Comparison of ENCODE assay signal across 12 cellular contexts in the genomic region with DNA sequence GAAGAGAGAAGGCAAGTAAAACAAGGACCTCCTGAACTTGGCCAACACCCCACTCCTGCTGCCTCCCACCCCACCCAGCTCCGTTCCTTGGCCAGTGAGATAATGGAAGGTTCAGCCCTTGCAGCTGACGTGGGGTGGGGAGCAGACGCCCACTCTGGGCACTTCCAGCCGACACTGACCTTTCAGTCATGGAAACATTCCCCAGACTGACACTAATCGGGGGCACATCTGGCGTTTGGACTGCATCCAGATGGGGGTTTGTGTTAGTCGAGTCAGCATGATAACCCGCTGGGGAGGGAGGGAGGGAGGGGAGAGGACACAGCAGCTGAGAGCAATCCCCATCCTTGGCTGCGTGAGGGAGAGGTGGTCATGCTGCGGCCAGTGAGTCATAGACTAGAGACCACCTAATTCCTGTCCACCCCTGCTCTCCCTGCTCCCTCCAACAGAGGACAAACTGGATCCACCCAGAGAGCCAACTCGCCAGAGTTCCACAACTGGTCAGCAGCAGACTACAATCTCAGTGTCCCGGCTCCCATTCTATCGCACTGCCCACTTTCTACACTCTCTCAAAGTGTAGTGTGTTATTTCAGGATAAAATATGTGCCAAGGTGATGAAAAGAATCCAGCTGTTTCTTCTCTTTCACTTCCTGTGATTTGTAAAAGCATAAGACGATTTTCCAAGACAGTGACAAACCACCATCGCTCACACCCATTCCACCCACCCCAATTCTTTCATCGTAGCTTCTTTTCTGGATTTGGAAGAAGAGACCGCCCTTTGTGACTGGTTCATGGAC.
DNase-seq lines count a peak whose midpoint lies in the region; ATAC-seq and TF ChIP-seq lines count a peak whose summit lies in the region.
"Had no signal": no experiment of that assay in that cellular context is flagged by ENCODE, and none has a peak within 500 bp of the region (broad histone marks: within the 10 kb centered on the region; RNA-seq: fewer than 3 reads in every experiment).

No MANE protein-coding gene starts in this region.

- H3K9ac ChIP-seq in adipocyte (ENCODE audit: low read length) = peak overlapping the region; percentile 85

- CTCF ChIA-PET in activated naive CD4-positive, alpha-beta T cell treated with anti-CD3 and anti-CD28 coated beads, Interleukin-2, amount 10 ng/mL, durations not matched to agents 7 days and 5 days (lab: Charles Lee) = no interaction called here

- no peak overlapping the region for H3K4me3 Mint-ChIP-seq in activated naive CD4-positive, alpha-beta T cell treated with anti-CD3 and anti-CD28 coated beads, Interleukin-2, amount 10 ng/mL, durations not matched to agents 7 days and 5 days
- H3K4me3 Mint-ChIP-seq: CD4-positive, CD25-positive, alpha-beta regulatory T cell had no signal

- intact Hi-C loops in cardiac septum (cut with DNase I) = loop anchor here (1.0 kb wide), 1 partner anchor 34 kb away; no protein-coding TSS in a partner anchor
- intact Hi-C loops in psoas muscle (cut with DNase I) = loop anchor here in 1 of 2 donors (5.0 kb wide), 1 partner anchor 35 kb away; no protein-coding TSS in a partner anchor

- H3K36me3 Mint-ChIP-seq in activated naive CD4-positive, alpha-beta T cell treated with anti-CD3 and anti-CD28 coated beads, Interleukin-2, amount 10 ng/mL, durations not matched to agents 7 days and 5 days = no peaks in the 10 kb centered on the region
- H3K36me3 Mint-ChIP-seq: CD4-positive, CD25-positive, alpha-beta regulatory T cell had no signal

- peaks cover 86% of the 10 kb centered on the region for H3K4me1 ChIP-seq in adipocyte (ENCODE audit: control insufficient read depth, insufficient read depth, low read length)
- H3K4me1 ChIP-seq in psoas muscle = peaks cover 44% of the 10 kb centered on the region

- peak overlapping the region; percentile 59 for H3K27ac ChIP-seq in psoas muscle
- H3K27ac ChIP-seq: HL-60 had no signal

- WGBS in psoas muscle, 3 donors = 17 to 24% (median 21%) methylated on average over 14 to 17 of the region's 17 CpGs

- H3K27ac Mint-ChIP-seq in activated naive CD4-positive, alpha-beta T cell treated with anti-CD3 and anti-CD28 coated beads, Interleukin-2, amount 10 ng/mL, durations not matched to agents 7 days and 5 days = no peak overlapping the region
- H3K27ac Mint-ChIP-seq: CD4-positive, CD25-positive, alpha-beta regulatory T cell had no signal

- H3K27me3 Mint-ChIP-seq in activated naive CD4-positive, alpha-beta T cell treated with anti-CD3 and anti-CD28 coated beads, Interleukin-2, amount 10 ng/mL, durations not matched to agents 7 days and 5 days = peaks cover 18% of the 10 kb centered on the region
- H3K27me3 Mint-ChIP-seq: CD4-positive, CD25-positive, alpha-beta regulatory T cell had no signal

- H3K9me3 Mint-ChIP-seq in activated naive CD4-positive, alpha-beta T cell treated with anti-CD3 and anti-CD28 coated beads, Interleukin-2, amount 10 ng/mL, durations not matched to agents 7 days and 5 days = no peaks in the 10 kb centered on the region
- H3K9me3 Mint-ChIP-seq: CD4-positive, CD25-positive, alpha-beta regulatory T cell had no signal

- TF ChIP-seq CTCF in psoas muscle (IDR thresholded peaks at IDR 0.05) = no peak

- peak; percentile 39 to 56 (median 42) for ATAC-seq in psoas muscle

- H3K27me3 ChIP-seq in adipocyte (replicated peaks; ENCODE audit: control insufficient read depth, insufficient read depth, low read length) (no peaks in the 10 kb centered on the region), psoas muscle (ENCODE audit: insufficient read depth in 3 of 3, low read length in 2 of 3) (no peaks in the 10 kb centered on the region)

- H3K4me3 ChIP-seq in adipocyte (ENCODE audit: low read length) = peak overlapping the region; percentile 67
- H3K4me3 ChIP-seq in psoas muscle = peak overlapping the region; percentile 16

- in situ Hi-C loops in Caki2 (cut with HindIII; ENCODE audit: low pct_unique_long_range_greater_than_20kb, low sequenced_read_pairs) = no loop called here

- DNase-seq in Caki2 (ENCODE audit: low read depth) (peak; percentile 4), adipocyte (ENCODE audit: low read depth) (peak; percentile 19), cardiac septum (ENCODE audit: low spot score) (peak; percentile 79), psoas muscle (peak; percentile 82 to 88), cerebellar cortex (ENCODE audit: low spot score) (no peak), D341Med (ENCODE audit: low spot score) (no peak), COR-L47 (lab: John Stamatoyannopoulos, UW) (no peak)
- DNase-seq in activated naive CD4-positive, alpha-beta T cell treated with anti-CD3 and anti-CD28 coated beads, Interleukin-2, amount 10 ng/mL, durations not matched to agents 7 days and 5 days = no peak
- DNase-seq: CD4-positive, CD25-positive, alpha-beta regulatory T cell; NCI-H2029; SIG-M5 had no signal

- no peaks in the 10 kb centered on the region for H3K4me1 Mint-ChIP-seq in activated naive CD4-positive, alpha-beta T cell treated with anti-CD3 and anti-CD28 coated beads, Interleukin-2, amount 10 ng/mL, durations not matched to agents 7 days and 5 days
- H3K4me1 Mint-ChIP-seq: CD4-positive, CD25-positive, alpha-beta regulatory T cell had no signal

- H3K9me3 ChIP-seq in adipocyte (ENCODE audit: control insufficient read depth, low read length) (no peaks in the 10 kb centered on the region), psoas muscle (no peaks in the 10 kb centered on the region)

- H3K36me3 ChIP-seq in adipocyte (ENCODE audit: control insufficient read depth, insufficient read depth, low read length, severe bottlenecking) (no peaks in the 10 kb centered on the region), psoas muscle (ENCODE audit: insufficient read depth in 1 of 2, low read depth in 1 of 2) (no peaks in the 10 kb centered on the region)

Comparison
In these comparisons a context has a peak if more than half of its experiments do, and no peak if none do; other contexts are left out.
1. DNase-seq: peak in Caki2 (single experiment), adipocyte (single experiment), cardiac septum (single experiment) and psoas muscle (2 of 2); none in cerebellar cortex (single experiment), D341Med (single experiment), activated naive CD4-positive, alpha-beta T cell treated with anti-CD3 and anti-CD28 coated beads, Interleukin-2, amount 10 ng/mL, durations not matched to agents 7 days and 5 days (single experiment) and COR-L47 (single experiment).